In genomic region chr1:56429288-56429687, GRCh38 we compare ENCODE assay signal across 22 cellular contexts.
"Had no signal": no experiment of that assay in that cellular context is flagged by ENCODE, and none has a peak within 500 bp of the region (broad histone marks: within the 10 kb centered on the region; RNA-seq: fewer than 3 reads in every experiment).

No MANE protein-coding gene starts in this region.

- H3K36me3 ChIP-seq: colonic mucosa, esophagus muscularis mucosa, gastrocnemius medialis, left lung, spleen, thoracic aorta, vagina had no signal

- H3K27ac ChIP-seq: colonic mucosa, esophagus muscularis mucosa, gastrocnemius medialis, left lung, spleen, thoracic aorta, vagina, VCaP had no signal

- DNase-seq: activated CD4-positive, alpha-beta T cell treated with anti-CD3 and anti-CD28 coated beads, Interleukin-2, amount 10 ng/mL, durations not matched to agents 7 days and 5 days; activated CD4-positive, CD25-positive, alpha-beta regulatory T cell treated with anti-CD3 and anti-CD28 coated beads, Interleukin-2, amount 50 U/mL, for 72 hours; activated CD8-positive, alpha-beta memory T cell treated with anti-CD3 and anti-CD28 coated beads, Interleukin-2, amount 10 ng/mL, durations not matched to agents 7 days and 5 days; activated CD8-positive, alpha-beta T cell treated with anti-CD3 and anti-CD28 coated beads for 36 hours; activated effector memory CD4-positive, alpha-beta T cell treated with anti-CD3 and anti-CD28 coated beads, Interleukin-2, amount 50 U/mL, for 16 hours; activated naive CD4-positive, alpha-beta T cell treated with anti-CD3 and anti-CD28 coated beads, Interleukin-2, amount 10 ng/mL, durations not matched to agents 7 days and 5 days; activated T-cell treated with anti-CD3 and anti-CD28 coated beads for 4 hours; amygdala; colonic mucosa; gastrocnemius medialis; hippocampal formation; kidney glomerular epithelial cell; left lung; natural killer cell; spleen; stimulated activated CD4-positive, alpha-beta T cell treated with anti-CD3 and anti-CD28 coated beads, Interleukin-4, amount 100 ng/mL, for 1 hour; stimulated activated naive CD4-positive, alpha-beta T cell had no signal

- H3K9me3 ChIP-seq: colonic mucosa, esophagus muscularis mucosa, gastrocnemius medialis, left lung, spleen, thoracic aorta, vagina had no signal

- H3K4me3 ChIP-seq: colonic mucosa, esophagus muscularis mucosa, gastrocnemius medialis, left lung, lung, spleen, thoracic aorta, vagina had no signal

- H3K4me1 ChIP-seq: colonic mucosa had no signal

- ATAC-seq: activated CD8-positive, alpha-beta memory T cell treated with anti-CD3 and anti-CD28 coated beads, Interleukin-2, amount 10 ng/mL, durations not matched to agents 7 days and 5 days; activated CD8-positive, alpha-beta T cell treated with anti-CD3 and anti-CD28 coated beads for 36 hours; gastrocnemius medialis; left lung; natural killer cell had no signal

- H3K27me3 ChIP-seq: colonic mucosa, esophagus muscularis mucosa, gastrocnemius medialis, left lung, spleen, vagina had no signal
